In genomic region chr21:45366476-45366875, GRCh38 we compare ENCODE assay signal across 11 cellular contexts. TPM values are rescaled to one million over a fixed set of nuclear protein-coding genes. Genes with fewer than 3 reads are reported as not detected.
A peak's percentile ranks its signal among the peaks of the same experiment; 100 is the strongest.
DNase-seq lines count a peak whose midpoint lies in the region; ATAC-seq and TF ChIP-seq lines count a peak whose summit lies in the region.
"Had no signal": no experiment of that assay in that cellular context is flagged by ENCODE, and none has a peak within 500 bp of the region (broad histone marks: within the 10 kb centered on the region; RNA-seq: fewer than 3 reads in every experiment).

No MANE protein-coding gene starts in this region.

- no peak for TF ChIP-seq CTCF in esophagus squamous epithelium (IDR thresholded peaks at IDR 0.05)
- TF ChIP-seq CTCF in osteoblast (IDR thresholded peaks at IDR 0.05; ENCODE audit: extremely low read depth, low read depth, low read length), result no peak

- intact Hi-C loops in Right ventricle myocardium inferior (cut with DNase I) (no loop called here), cardiac septum (cut with DNase I) (no loop called here), esophagus squamous epithelium (cut with DNase I) (no loop called here)

- H3K36me3 ChIP-seq in esophagus squamous epithelium, result no peaks in the 10 kb centered on the region
- H3K36me3 ChIP-seq in osteoblast (ENCODE audit: insufficient read depth, low read length), result no peaks in the 10 kb centered on the region
- no peaks in the 10 kb centered on the region for H3K36me3 ChIP-seq in urinary bladder (ENCODE audit: insufficient read depth)
- no peaks in the 10 kb centered on the region for H3K36me3 ChIP-seq in HAP-1 (replicated peaks)

- no peak for ATAC-seq in Right ventricle myocardium inferior
- ATAC-seq: naive thymus-derived CD4-positive, alpha-beta T cell had no signal

- H3K4me2 ChIP-seq in osteoblast (ENCODE audit: insufficient read depth, low read length), result peak overlapping the region; percentile 30

- H3K9me3 ChIP-seq in esophagus squamous epithelium, result no peaks in the 10 kb centered on the region
- H3K9me3 ChIP-seq in osteoblast (ENCODE audit: low read depth, low read length), result no peaks in the 10 kb centered on the region
- H3K9me3 ChIP-seq in HAP-1, result no peaks in the 10 kb centered on the region

- 70 to 91% methylated on average over 4 to 12 of the region's 17 CpGs for WGBS in esophagus squamous epithelium, 2 donors
- WGBS in urinary bladder, result 92% methylated on average over 17 of the region's 17 CpGs

- H3K27me3 ChIP-seq in esophagus squamous epithelium, result no peaks in the 10 kb centered on the region
- no peaks in the 10 kb centered on the region for H3K27me3 ChIP-seq in osteoblast (ENCODE audit: insufficient read depth, low read length)
- H3K27me3 ChIP-seq in HAP-1 (ENCODE audit: low read depth), result no peaks in the 10 kb centered on the region

- H3K79me2 ChIP-seq in osteoblast (ENCODE audit: insufficient read depth, low read length), result no peaks in the 10 kb centered on the region

- no peaks in the 10 kb centered on the region for H4K20me1 ChIP-seq in osteoblast (ENCODE audit: insufficient read depth, low read length)

- no peak for TF ChIP-seq POLR2A in esophagus squamous epithelium (IDR thresholded peaks at IDR 0.05)

- H2AFZ ChIP-seq in osteoblast (ENCODE audit: low read length), result no peak overlapping the region

- H3K4me1 ChIP-seq in esophagus squamous epithelium (peaks cover 17 to 46% (median 29%) of the 10 kb centered on the region in 3 donors), osteoblast (ENCODE audit: insufficient read depth, low read length) (peaks cover 29% of the 10 kb centered on the region), urinary bladder (ENCODE audit: insufficient read depth) (peaks cover 2% of the 10 kb centered on the region), HAP-1 (peaks cover 6% of the 10 kb centered on the region; the same call in 1 of the 2 replicates)

- H3K27ac ChIP-seq in esophagus squamous epithelium, result peak overlapping the region in 3 of 4 donors; percentile 48 to 80 (median 71)
- peak overlapping the region; percentile 99 for H3K27ac ChIP-seq in osteoblast (ENCODE audit: low read depth, low read length)
- peak overlapping the region; percentile 46 for H3K27ac ChIP-seq in urinary bladder (ENCODE audit: low read depth)

- no peak overlapping the region for H3K4me3 ChIP-seq in esophagus squamous epithelium
- no peak overlapping the region for H3K4me3 ChIP-seq in osteoblast (ENCODE audit: insufficient read depth, low read length)
- H3K4me3 ChIP-seq in urinary bladder (ENCODE audit: low read depth, low read length), result no peak overlapping the region
- H3K4me3 ChIP-seq in HAP-1, result no peak overlapping the region

- in situ Hi-C loops in HAP-1 (cut with MboI; ENCODE audit: low sequenced_read_pairs), result no loop called here

- peak; percentile 55 for DNase-seq in Right ventricle myocardium inferior (ENCODE audit: missing footprints)
- no peak for DNase-seq in cardiac septum (ENCODE audit: low spot score)
- DNase-seq in esophagus squamous epithelium (lab: John Stamatoyannopoulos, UW), result no peak
- DNase-seq in osteoblast (ENCODE audit: insufficient read length, low spot score, missing footprints), result no peak
- DNase-seq in HAP-1 (ENCODE audit: low spot score in 2 of 2), result no peak
- no peak for DNase-seq in NCI-H1417 (lab: John Stamatoyannopoulos, UW)
- no peak for DNase-seq in NCI-H510A (lab: John Stamatoyannopoulos, UW)
- DNase-seq: foreskin melanocyte; naive thymus-derived CD4-positive, alpha-beta T cell; small intestine had no signal

RNA-seq across cellular contexts. Expression of gene COL18A1, which starts 38.5 kb away (rescaled TPM):
- total RNA-seq in Right ventricle myocardium inferior, result 51.6 TPM
- 77.0 TPM for total RNA-seq in cardiac septum
- total RNA-seq in esophagus squamous epithelium, result 10 to 100 TPM; 38.9 to 69.0 (median 52.5) TPM
- 8.3 and 8.8 TPM in 2 replicates for total RNA-seq in osteoblast
- total RNA-seq in urinary bladder, result 60.7 TPM
- 111 TPM for polyA plus RNA-seq in urinary bladder

Comparison
In these comparisons a context has a peak if more than half of its experiments do, and no peak if none do; other contexts are left out.
1. H3K27ac ChIP-seq: peak in every context shown above with its lines; median percentile 99 in osteoblast; 71 in esophagus squamous epithelium; 46 in urinary bladder.